Comparison of ENCODE assay signal across 11 cellular contexts in genomic region chr14:51880810-51881580, GRCh38. TPM values are rescaled to one million over a fixed set of nuclear protein-coding genes. Genes with fewer than 3 reads are reported as not detected.
DNase-seq lines count a peak whose midpoint lies in the region; ATAC-seq and TF ChIP-seq lines count a peak whose summit lies in the region.
"Had no signal": no experiment of that assay in that cellular context is flagged by ENCODE, and none has a peak within 500 bp of the region (broad histone marks: within the 10 kb centered on the region; RNA-seq: fewer than 3 reads in every experiment).

No MANE protein-coding gene starts in this region.

- no peaks in the 10 kb centered on the region for H3K9me3 ChIP-seq in Karpas-422 (ENCODE audit: low read length)
- H3K9me3 ChIP-seq in muscle layer of duodenum (ENCODE audit: control insufficient read depth in 1 of 2, low read length in 2 of 2) = no peaks in the 10 kb centered on the region
- no peaks in the 10 kb centered on the region for H3K9me3 ChIP-seq in thyroid gland

- H3K4me2 ChIP-seq in Karpas-422 (ENCODE audit: low read depth, low read length, poor library complexity, severe bottlenecking) = no peak overlapping the region

- H2AFZ ChIP-seq in Karpas-422 (ENCODE audit: low read length) = no peak overlapping the region

- H3K4me1 ChIP-seq in Karpas-422 (ENCODE audit: low read length) = peaks cover 73% of the 10 kb centered on the region
- H3K4me1 ChIP-seq in muscle layer of duodenum (ENCODE audit: control insufficient read depth in 1 of 2, insufficient read depth in 2 of 2, low read length in 2 of 2) = peaks cover 9 to 20% of the 10 kb centered on the region in 2 donors
- no peaks in the 10 kb centered on the region for H3K4me1 ChIP-seq in thyroid gland

- peaks cover 97% of the 10 kb centered on the region for H3K79me2 ChIP-seq in Karpas-422 (ENCODE audit: low read length)

- intact Hi-C loops in thyroid gland (cut with DNase I) = no loop called here

- no peak for TF ChIP-seq POLR2A in thyroid gland (IDR thresholded peaks at IDR 0.05)

- peaks cover 12% of the 10 kb centered on the region; the same call in 1 of the 2 replicates for H4K20me1 ChIP-seq in Karpas-422 (ENCODE audit: insufficient read depth, low read depth, low read length)

- H3K27ac ChIP-seq in Karpas-422 (ENCODE audit: low read length) (peak overlapping the region; percentile 61), muscle layer of duodenum (ENCODE audit: low read length) (peak overlapping the region; percentile 59), thyroid gland (no peak overlapping the region)

- no peaks in the 10 kb centered on the region for H3K9me2 ChIP-seq in Karpas-422 (replicated peaks; ENCODE audit: insufficient read depth, low read length)

- TF ChIP-seq CTCF in GM12872 (IDR thresholded peaks at IDR 0.05; ENCODE audit: insufficient read depth, low read depth, low read length) = peak; percentile 20; the same call in 2 of the 3 replicates
- TF ChIP-seq CTCF in thyroid gland (IDR thresholded peaks at IDR 0.05) = no peak

- WGBS in thyroid gland, 2 donors = 75 to 78% methylated on average over 7 of the region's 7 CpGs

- H3K9ac ChIP-seq in Karpas-422 (ENCODE audit: low read length) = no peak overlapping the region

- H3K4me3 ChIP-seq in Karpas-422 (ENCODE audit: low read length) (no peak overlapping the region), muscle layer of duodenum (ENCODE audit: low read depth in 1 of 2, low read length in 2 of 2) (no peak overlapping the region), thyroid gland (replicated peaks in 1 of 3) (no peak overlapping the region)

- peaks cover 51% of the 10 kb centered on the region for H3K36me3 ChIP-seq in Karpas-422 (ENCODE audit: insufficient read depth, low read length)
- no peaks in the 10 kb centered on the region for H3K36me3 ChIP-seq in muscle layer of duodenum (ENCODE audit: control insufficient read depth in 1 of 2, insufficient read depth in 2 of 2, low read length in 2 of 2)
- no peaks in the 10 kb centered on the region for H3K36me3 ChIP-seq in thyroid gland

- H3K27me3 ChIP-seq in Karpas-422 (ENCODE audit: low read length) (no peaks in the 10 kb centered on the region), muscle layer of duodenum (ENCODE audit: low read depth, low read length) (no peaks in the 10 kb centered on the region), thyroid gland (no peaks in the 10 kb centered on the region)

- DNase-seq in Karpas-422 = peak; percentile 61
- DNase-seq in activated naive CD4-positive, alpha-beta T cell treated with Interleukin-2 at 50 U/mL for 16 hours = no peak
- DNase-seq in COR-L47 (lab: John Stamatoyannopoulos, UW) = no peak
- no peak for DNase-seq in thyroid gland
- DNase-seq: NCI-H146; nucleus accumbens; stimulated activated naive CD4-positive, alpha-beta T cell treated with Interleukin-2 at 50 U/mL for 16 hours had no signal

- peak; percentile 44 for ATAC-seq in GM21528 (IDR thresholded peaks at IDR 0.05; ENCODE audit: low FRiP score, unreplicated experiment)
- no peak for ATAC-seq in SK-N-SH treated with all-trans-retinoic acid at 6 μM for 48 hours

TF ChIP-seq in SK-N-SH treated with all-trans-retinoic acid at 6 μM for 48 hours, 23 proteins besides CTCF, POLR2A, EP300 and RAD21:
- TF ChIP-seq OSR1 (CRISPR knock-in tag; IDR thresholded peaks at IDR 0.05) = no peak
- no peak for TF ChIP-seq TSHZ2 (CRISPR knock-in tag; IDR thresholded peaks at IDR 0.05)
TF ChIP-seq in SK-N-SH treated with all-trans-retinoic acid at 6 μM for 48 hours: peak in this region for 0.

RNA-seq across cellular contexts. Expression of gene GNG2, which starts 20.6 kb away (rescaled TPM):
- total RNA-seq in Karpas-422 (2014; rRNA removed; shearing (Covaris generic); ENCODE audit: low replicate concordance) = 212 and 351 TPM in 2 replicates
- 10 to 100 TPM in 1 of 4 donors, 1 to 10 TPM in 3; 3.9 to 10.7 (median 7.3) TPM for total RNA-seq in thyroid gland

Comparison
In these comparisons a context has a peak if more than half of its experiments do, and no peak if none do; other contexts are left out.
1. H3K27ac ChIP-seq: peak in Karpas-422 (single experiment) and muscle layer of duodenum (single experiment); none in thyroid gland (0 of 3).
2. RNA of gene GNG2, which starts 20.6 kb away (total RNA-seq): 212 to 351 TPM in Karpas-422; 3.9 to 10.7 TPM in thyroid gland; every median in the first group is over 10 times any median in the second.